8 cellular contexts compared by ENCODE assay signal in genomic region chr9:127608104-127608966, GRCh38. TPM values are rescaled to one million over a fixed set of nuclear protein-coding genes. Genes with fewer than 3 reads are reported as not detected.
A peak's percentile ranks its signal among the peaks of the same experiment; 100 is the strongest.
DNase-seq lines count a peak whose midpoint lies in the region; ATAC-seq and TF ChIP-seq lines count a peak whose summit lies in the region.

No MANE protein-coding gene starts in this region.

- H4K91ac ChIP-seq in IMR-90 (ENCODE audit: insufficient read depth, low read depth, low read length): no peak overlapping the region

- in situ Hi-C loops in IMR-90 (cut with MboI; ENCODE audit: low sequenced_read_pairs): no loop called here

- peak overlapping the region; percentile 71 for H2AK9ac ChIP-seq in IMR-90 (replicated peaks; ENCODE audit: low read depth, low read length, poor library complexity)

- 0 out of 2 replicates have a peak overlapping the region, but pooled peaks have one; percentile 8 for H3K14ac ChIP-seq in IMR-90 (replicated peaks; ENCODE audit: low read depth, low read length)

- no peak overlapping the region for H2BK15ac ChIP-seq in IMR-90 (ENCODE audit: low read depth, low read length)

- no peak overlapping the region for H2BK20ac ChIP-seq in IMR-90 (ENCODE audit: low read depth, low read length)

- TF ChIP-seq POLR2A in IMR-90 (IDR thresholded peaks at IDR 0.05; ENCODE audit: low read depth, low read length): no peak
- no peak for TF ChIP-seq POLR2A in esophagus squamous epithelium (IDR thresholded peaks at IDR 0.05)

- H4K5ac ChIP-seq in IMR-90 (ENCODE audit: low read depth, low read length): no peak overlapping the region

- no peaks in the 10 kb centered on the region for H3K9me3 Mint-ChIP-seq in CD4-positive, alpha-beta memory T cell
- no peaks in the 10 kb centered on the region for H3K9me3 Mint-ChIP-seq in activated T-cell treated with anti-CD3 and anti-CD28 coated beads, Interleukin-2, amount 50 U/mL, for 72 hours
- no peaks in the 10 kb centered on the region for H3K9me3 Mint-ChIP-seq in naive thymus-derived CD4-positive, alpha-beta T cell
- no peaks in the 10 kb centered on the region for H3K9me3 Mint-ChIP-seq in stimulated activated effector memory CD8-positive, alpha-beta T cell treated with anti-CD3 and anti-CD28 coated beads, Interleukin-12 subunit alpha, Interleukin-12 subunit beta, amount 100 ng/mL, for 72 hours

- peaks cover 0 to 7% of the 10 kb centered on the region in 2 experiments for H3K79me1 ChIP-seq in IMR-90 (ENCODE audit: low read depth in 1 of 2, low read length in 2 of 2)

- CTCF ChIA-PET in CD4-positive, alpha-beta memory T cell (lab: Charles Lee; ENCODE audit: partially characterized antibody): interaction anchor here (0.6 to 2.7 kb wide), 5 partner anchors 19 to 313 kb away, joined by 4 to 11 read pairs (median 6); partner anchors contain the start of gene TOR2A
- CTCF ChIA-PET in IMR-90 (lab: Yijun Ruan, JAX) (interaction anchor here (0.6 to 1.2 kb wide), 4 partner anchors 8 to 127 kb away, joined by 3 to 13 read pairs (median 4); partner anchors contain the start of gene TOR2A), PC-3 (lab: Charles Lee) (interaction anchor here (1.1 kb wide), 1 partner anchor 127 kb away, joined by 3 read pairs; the partner anchor contains the start of gene TOR2A)
- CTCF ChIA-PET in naive thymus-derived CD4-positive, alpha-beta T cell (lab: Charles Lee): interaction anchor here (0.6 to 1.3 kb wide), 5 partner anchors 18 to 295 kb away, joined by 3 to 4 read pairs (median 3); no protein-coding TSS in a partner anchor

- no peaks in the 10 kb centered on the region for H3K9me3 ChIP-seq in CD4-positive, alpha-beta memory T cell (ENCODE audit: control insufficient read depth in 1 of 2, low read length in 2 of 2)
- no peaks in the 10 kb centered on the region for H3K9me3 ChIP-seq in IMR-90 (ENCODE audit: control insufficient read depth, insufficient read depth, low read length)
- no peaks in the 10 kb centered on the region for H3K9me3 ChIP-seq in PC-3 (ENCODE audit: low read length)
- H3K9me3 ChIP-seq in esophagus squamous epithelium: no peaks in the 10 kb centered on the region
- H3K9me3 ChIP-seq in naive thymus-derived CD4-positive, alpha-beta T cell (ENCODE audit: control insufficient read depth in 2 of 3, low read length in 3 of 3): no peaks in the 10 kb centered on the region

- WGBS in IMR-90 (ENCODE audit: extremely low coverage in 2 of 2, insufficient read length in 1 of 2), 2 experiments: 11% methylated on average over 21 of the region's 55 CpGs; no CpG with 5 or more reads in 1 of the 2 experiments
- WGBS in esophagus squamous epithelium, 2 donors: 3% methylated on average over 22 to 27 of the region's 55 CpGs

- H3K4me1 Mint-ChIP-seq in CD4-positive, alpha-beta memory T cell: peaks cover 19 to 38% (median 26%) of the 10 kb centered on the region in 4 donors
- peaks cover 28% of the 10 kb centered on the region for H3K4me1 Mint-ChIP-seq in activated T-cell treated with anti-CD3 and anti-CD28 coated beads, Interleukin-2, amount 50 U/mL, for 72 hours (ENCODE audit: low read depth)
- H3K4me1 Mint-ChIP-seq in naive thymus-derived CD4-positive, alpha-beta T cell: peaks cover 25 to 36% (median 29%) of the 10 kb centered on the region in 7 donors
- peaks cover 37% of the 10 kb centered on the region for H3K4me1 Mint-ChIP-seq in stimulated activated effector memory CD8-positive, alpha-beta T cell treated with anti-CD3 and anti-CD28 coated beads, Interleukin-12 subunit alpha, Interleukin-12 subunit beta, amount 100 ng/mL, for 72 hours

- H3K4me2 ChIP-seq in IMR-90 (ENCODE audit: low read depth, low read length) (peak overlapping the region; percentile 56), PC-3 (ENCODE audit: low read length) (peak overlapping the region; percentile 89)

- peak overlapping the region; percentile 82 to 92 (median 88) for H3K4me3 Mint-ChIP-seq in CD4-positive, alpha-beta memory T cell
- H3K4me3 Mint-ChIP-seq in activated T-cell treated with anti-CD3 and anti-CD28 coated beads, Interleukin-2, amount 50 U/mL, for 72 hours: peak overlapping the region; percentile 89 to 92
- H3K4me3 Mint-ChIP-seq in naive thymus-derived CD4-positive, alpha-beta T cell: peak overlapping the region; percentile 88 to 92 (median 90)
- H3K4me3 Mint-ChIP-seq in stimulated activated effector memory CD8-positive, alpha-beta T cell treated with anti-CD3 and anti-CD28 coated beads, Interleukin-12 subunit alpha, Interleukin-12 subunit beta, amount 100 ng/mL, for 72 hours: peak overlapping the region; percentile 72

- no peaks in the 10 kb centered on the region for H3F3A ChIP-seq in PC-3 (ENCODE audit: low read length, unreplicated experiment)

- H3K4me1 ChIP-seq in CD4-positive, alpha-beta memory T cell (ENCODE audit: insufficient read depth, low read length): peaks cover 26% of the 10 kb centered on the region
- H3K4me1 ChIP-seq in IMR-90 (ENCODE audit: control insufficient read depth, insufficient read depth, low read length): peaks cover 11% of the 10 kb centered on the region
- peaks cover 12% of the 10 kb centered on the region; the same call in 1 of the 2 replicates for H3K4me1 ChIP-seq in PC-3 (ENCODE audit: insufficient read depth, low read length)
- peaks cover 11 to 39% (median 12%) of the 10 kb centered on the region in 3 donors for H3K4me1 ChIP-seq in esophagus squamous epithelium
- peaks cover 11 to 13% of the 10 kb centered on the region in 2 donors for H3K4me1 ChIP-seq in naive thymus-derived CD4-positive, alpha-beta T cell (ENCODE audit: control insufficient read depth in 2 of 2, insufficient read depth in 2 of 2, low read length in 2 of 2)

- H3K9ac ChIP-seq in IMR-90 (ENCODE audit: low read depth, low read length): peak overlapping the region; percentile 14; the same call in 1 of the 2 replicates
- peak overlapping the region; percentile 17; the same call in 1 of the 2 replicates for H3K9ac ChIP-seq in PC-3 (ENCODE audit: low read length)

- peak overlapping the region; percentile 31 to 52 for H3K4me3 ChIP-seq in CD4-positive, alpha-beta memory T cell (ENCODE audit: low read length in 2 of 2)
- H3K4me3 ChIP-seq in IMR-90 (ENCODE audit: insufficient read depth, low read depth, low read length) (no peak overlapping the region; the same call in 1 of the 2 replicates), PC-3 (ENCODE audit: low read length) (peak overlapping the region; percentile 62), esophagus squamous epithelium (peak overlapping the region; percentile 17 to 62 (median 36))
- H3K4me3 ChIP-seq in naive thymus-derived CD4-positive, alpha-beta T cell (ENCODE audit: low read length): peak overlapping the region; percentile 72

- H4K20me1 ChIP-seq in IMR-90 (ENCODE audit: insufficient read depth, low read length): peaks cover 12% of the 10 kb centered on the region
- no peaks in the 10 kb centered on the region for H4K20me1 ChIP-seq in PC-3 (ENCODE audit: low read length)

- TF ChIP-seq RAD21 in IMR-90 (IDR thresholded peaks at IDR 0.05; ENCODE audit: low read length): no peak

- TF ChIP-seq CTCF in IMR-90 (conservative IDR thresholded peaks at IDR 0.05; ENCODE audit: low read depth, low read length): no peak
- TF ChIP-seq CTCF in PC-3 (conservative IDR thresholded peaks at IDR 0.05; ENCODE audit: low read depth, low read length): no peak
- no peak for TF ChIP-seq CTCF in esophagus squamous epithelium (IDR thresholded peaks at IDR 0.05)

- H3K18ac ChIP-seq in IMR-90 (ENCODE audit: low read depth, low read length): peak overlapping the region; percentile 12

- BruUV-seq in IMR-90 (replicated peaks; lab: Mats Ljungman, UMichigan) (no TSS peak), PC-3 (replicated peaks; lab: Mats Ljungman, UMichigan) (TSS peak; percentile 64)

- H3K23ac ChIP-seq in IMR-90 (ENCODE audit: low read depth, low read length): peak overlapping the region; percentile 85; the same call in 1 of the 2 replicates

- peak overlapping the region; percentile 78 for H2BK5ac ChIP-seq in IMR-90 (ENCODE audit: low read depth, low read length, poor library complexity, severe bottlenecking)

- peaks cover 0 to 4% of the 10 kb centered on the region in 2 donors for H3K36me3 Mint-ChIP-seq in CD4-positive, alpha-beta memory T cell
- H3K36me3 Mint-ChIP-seq in activated T-cell treated with anti-CD3 and anti-CD28 coated beads, Interleukin-2, amount 50 U/mL, for 72 hours (ENCODE audit: insufficient read depth in 2 of 2): peaks cover 0 to 2% of the 10 kb centered on the region in 2 donors
- H3K36me3 Mint-ChIP-seq in naive thymus-derived CD4-positive, alpha-beta T cell: peaks cover 0 to 2% (median 0%) of the 10 kb centered on the region in 5 donors
- H3K36me3 Mint-ChIP-seq in stimulated activated effector memory CD8-positive, alpha-beta T cell treated with anti-CD3 and anti-CD28 coated beads, Interleukin-12 subunit alpha, Interleukin-12 subunit beta, amount 100 ng/mL, for 72 hours: peaks cover 13% of the 10 kb centered on the region

- H2BK120ac ChIP-seq in IMR-90 (ENCODE audit: low read depth, low read length): peak overlapping the region; percentile 4; the same call in 1 of the 2 replicates

- peak; percentile 78 to 81 (median 79) for DNase-seq in CD4-positive, alpha-beta memory T cell
- DNase-seq in IMR-90 (peak; percentile 38), PC-3 (peak; percentile 82), esophagus squamous epithelium (lab: John Stamatoyannopoulos, UW) (no peak)
- peak; percentile 79 to 82 for DNase-seq in activated T-cell treated with anti-CD3 and anti-CD28 coated beads, Interleukin-2, amount 50 U/mL, for 72 hours
- peak; percentile 68 to 82 (median 78) for DNase-seq in naive thymus-derived CD4-positive, alpha-beta T cell
- DNase-seq in stimulated activated effector memory CD8-positive, alpha-beta T cell treated with anti-CD3 and anti-CD28 coated beads, Interleukin-12 subunit alpha, Interleukin-12 subunit beta, amount 100 ng/mL, for 72 hours (ENCODE audit: low spot score in 2 of 2): peak; percentile 64 to 86

- no peaks in the 10 kb centered on the region for H3K9me2 ChIP-seq in PC-3 (replicated peaks; ENCODE audit: low read length)

- intact Hi-C loops in CD4-positive, alpha-beta memory T cell (cut with micrococcal nuclease): no loop called here
- intact Hi-C loops in IMR-90 (cut with micrococcal nuclease): no loop called here
- intact Hi-C loops in PC-3 (cut with micrococcal nuclease): no loop called here
- intact Hi-C loops in esophagus squamous epithelium (cut with DNase I): loop anchor here (5.0 kb wide), 1 partner anchor 114 kb away; no protein-coding TSS in a partner anchor
- intact Hi-C loops in naive thymus-derived CD4-positive, alpha-beta T cell (cut with micrococcal nuclease): no loop called here

- H2AK5ac ChIP-seq in IMR-90 (ENCODE audit: low read depth, low read length): peak overlapping the region; percentile 20; the same call in 1 of the 2 replicates

- POLR2A ChIA-PET in CD4-positive, alpha-beta memory T cell (lab: Charles Lee; ENCODE audit: partially characterized antibody): interaction anchor here (0.7 to 2.5 kb wide), 12 partner anchors 29 to 520 kb away, joined by 3 to 12 read pairs (median 3); partner anchors contain the start of genes CDK9, LRSAM1, PTRH1 and RPL12
- POLR2A ChIA-PET in IMR-90 (lab: Charles Lee; ENCODE audit: unreplicated experiment): no interaction called here
- POLR2A ChIA-PET in PC-3 (lab: Charles Lee; ENCODE audit: unreplicated experiment): interaction anchor here (0.9 kb wide), 1 partner anchor 126 kb away, joined by 3 read pairs; no protein-coding TSS in a partner anchor
- POLR2A ChIA-PET in naive thymus-derived CD4-positive, alpha-beta T cell (lab: Charles Lee): interaction anchor here (0.5 to 1.1 kb wide), 4 partner anchors 17 to 298 kb away, joined by 3 read pairs; partner anchors contain the start of gene TOR2A

- H3K9me1 ChIP-seq in IMR-90 (ENCODE audit: insufficient read depth, low read length): no peaks in the 10 kb centered on the region; the same call in 1 of the 2 replicates

- dilution Hi-C loops in IMR-90 (cut with HindIII; ENCODE audit: low sequenced_read_pairs, unreplicated experiment): no loop called here

- peaks cover 4 to 8% of the 10 kb centered on the region in 2 donors for H3K27me3 Mint-ChIP-seq in CD4-positive, alpha-beta memory T cell
- peaks cover 29% of the 10 kb centered on the region for H3K27me3 Mint-ChIP-seq in activated T-cell treated with anti-CD3 and anti-CD28 coated beads, Interleukin-2, amount 50 U/mL, for 72 hours (ENCODE audit: low read depth)
- peaks cover 0 to 25% (median 11%) of the 10 kb centered on the region in 5 donors for H3K27me3 Mint-ChIP-seq in naive thymus-derived CD4-positive, alpha-beta T cell

- no peak overlapping the region for H3K56ac ChIP-seq in IMR-90 (ENCODE audit: extremely low read depth, insufficient read depth, low read length)

- no peaks in the 10 kb centered on the region for H3K36me3 ChIP-seq in CD4-positive, alpha-beta memory T cell (ENCODE audit: insufficient read depth, low read length)
- H3K36me3 ChIP-seq in IMR-90 (ENCODE audit: control insufficient read depth, insufficient read depth, low read length) (no peaks in the 10 kb centered on the region), PC-3 (ENCODE audit: low read depth, low read length) (no peaks in the 10 kb centered on the region), esophagus squamous epithelium (no peaks in the 10 kb centered on the region)
- no peaks in the 10 kb centered on the region for H3K36me3 ChIP-seq in naive thymus-derived CD4-positive, alpha-beta T cell (ENCODE audit: control insufficient read depth in 2 of 3, insufficient read depth in 3 of 3, low read length in 3 of 3)

- peaks cover 4% of the 10 kb centered on the region for H3K27me3 ChIP-seq in CD4-positive, alpha-beta memory T cell (ENCODE audit: insufficient read depth, low read length)
- H3K27me3 ChIP-seq in IMR-90 (ENCODE audit: control insufficient read depth, insufficient read depth, low read length): no peaks in the 10 kb centered on the region
- no peaks in the 10 kb centered on the region for H3K27me3 ChIP-seq in PC-3 (ENCODE audit: low read length)
- peaks cover 0 to 40% (median 2%) of the 10 kb centered on the region in 4 donors for H3K27me3 ChIP-seq in esophagus squamous epithelium
- no peaks in the 10 kb centered on the region for H3K27me3 ChIP-seq in naive thymus-derived CD4-positive, alpha-beta T cell (ENCODE audit: control insufficient read depth in 2 of 2, insufficient read depth in 2 of 2, low read length in 2 of 2)

- peak overlapping the region; percentile 55 for H3K4ac ChIP-seq in IMR-90 (ENCODE audit: low read depth, low read length)

- peaks cover 5% of the 10 kb centered on the region for H3K79me2 ChIP-seq in PC-3 (ENCODE audit: low read length)

- H3K27ac ChIP-seq in CD4-positive, alpha-beta memory T cell (ENCODE audit: low read depth, low read length): peak overlapping the region; percentile 31
- H3K27ac ChIP-seq in IMR-90 (ENCODE audit: insufficient read depth, low read length): peak overlapping the region; percentile 51; the same call in 1 of the 2 replicates
- no peak overlapping the region for H3K27ac ChIP-seq in PC-3 (ENCODE audit: low read length)
- H3K27ac ChIP-seq in esophagus squamous epithelium: peak overlapping the region in 1 of 4 donors; percentile 42
- H3K27ac ChIP-seq in naive thymus-derived CD4-positive, alpha-beta T cell (ENCODE audit: low read depth, low read length): peak overlapping the region; percentile 56

- H4K8ac ChIP-seq in IMR-90 (ENCODE audit: low read depth in 2 of 2, low read length in 2 of 2): 0 out of 4 replicates have a peak overlapping the region, but pooled peaks of 1 of the 2 experiments have one; percentile 16

- ATAC-seq in IMR-90 (ENCODE audit: low read depth) (no peak), PC-3 (peak; percentile 66), HG03571 (IDR thresholded peaks at IDR 0.05; ENCODE audit: unreplicated experiment) (no peak)
- peak; percentile 63 to 71 for ATAC-seq in activated T-cell treated with anti-CD3 and anti-CD28 coated beads, Interleukin-2, amount 50 U/mL, for 72 hours (replicated peaks in 1 of 2)
- peak; percentile 59 for ATAC-seq in naive thymus-derived CD4-positive, alpha-beta T cell
- peak; percentile 70 for ATAC-seq in stimulated activated effector memory CD8-positive, alpha-beta T cell treated with anti-CD3 and anti-CD28 coated beads, Interleukin-12 subunit alpha, Interleukin-12 subunit beta, amount 100 ng/mL, for 72 hours

- peak overlapping the region; percentile 55 to 91 (median 77) for H3K27ac Mint-ChIP-seq in CD4-positive, alpha-beta memory T cell
- H3K27ac Mint-ChIP-seq in activated T-cell treated with anti-CD3 and anti-CD28 coated beads, Interleukin-2, amount 50 U/mL, for 72 hours: peak overlapping the region; percentile 42
- peak overlapping the region; percentile 46 to 90 (median 83) for H3K27ac Mint-ChIP-seq in naive thymus-derived CD4-positive, alpha-beta T cell
- peak overlapping the region; percentile 29 for H3K27ac Mint-ChIP-seq in stimulated activated effector memory CD8-positive, alpha-beta T cell treated with anti-CD3 and anti-CD28 coated beads, Interleukin-12 subunit alpha, Interleukin-12 subunit beta, amount 100 ng/mL, for 72 hours

- H2AFZ ChIP-seq in IMR-90 (replicated peaks; ENCODE audit: low read length, poor library complexity) (peak overlapping the region; percentile 84), PC-3 (ENCODE audit: low read length) (peak overlapping the region; percentile 83)

RNA-seq across cellular contexts. Expression of gene STXBP1, which starts 3.7 kb away (rescaled TPM):
- total RNA-seq in CD4-positive, alpha-beta memory T cell: 10 to 100 TPM; 19.9 to 20.9 TPM
- polyA plus RNA-seq in CD4-positive, alpha-beta memory T cell: 1 to 10 TPM; 4.8 to 5.5 TPM
- total RNA-seq in IMR-90 (2012; rRNA removed) (15.8 and 18.9 TPM in 2 replicates), PC-3 (2014; rRNA removed) (9.1 and 12.2 TPM in 2 replicates), esophagus squamous epithelium (10 to 100 TPM in 2 of 4 donors, 1 to 10 TPM in 2; 4.7 to 36.1 (median 12.2) TPM)
- polyA plus RNA-seq in IMR-90 (2012; rRNA removed): 21.7 and 22.6 TPM in 2 replicates
- polyA plus RNA-seq in IMR-90 (2012; cell fraction: cytosol; rRNA removed): 17.5 and 24.5 TPM in 2 replicates
- polyA plus RNA-seq in IMR-90 (2012; cell fraction: nucleus; rRNA removed; ENCODE audit: low replicate concordance): 26.3 and 44.5 TPM in 2 replicates
- total RNA-seq in activated T-cell treated with anti-CD3 and anti-CD28 coated beads, Interleukin-2, amount 50 U/mL, for 72 hours: 10 to 100 TPM; 14.5 to 26.6 TPM
- 10 to 100 TPM in 4 of 5 experiments, 1 to 10 TPM in 1; 6.7 to 17.8 (median 14.1) TPM for total RNA-seq in naive thymus-derived CD4-positive, alpha-beta T cell
- polyA plus RNA-seq in naive thymus-derived CD4-positive, alpha-beta T cell: 1 to 10 TPM; 3.0 to 3.3 TPM

Comparison
In these comparisons a context has a peak if more than half of its experiments do, and no peak if none do; other contexts are left out.
1. H3K27ac Mint-ChIP-seq: peak in every context shown above with its lines; median percentile 83 in naive thymus-derived CD4-positive, alpha-beta T cell; 77 in CD4-positive, alpha-beta memory T cell; 42 in activated T-cell treated with anti-CD3 and anti-CD28 coated beads, Interleukin-2, amount 50 U/mL, for 72 hours; 29 in stimulated activated effector memory CD8-positive, alpha-beta T cell treated with anti-CD3 and anti-CD28 coated beads, Interleukin-12 subunit alpha, Interleukin-12 subunit beta, amount 100 ng/mL, for 72 hours.
2. ATAC-seq: peak in PC-3 (single experiment), activated T-cell treated with anti-CD3 and anti-CD28 coated beads, Interleukin-2, amount 50 U/mL, for 72 hours (2 of 2), naive thymus-derived CD4-positive, alpha-beta T cell (single experiment) and stimulated activated effector memory CD8-positive, alpha-beta T cell treated with anti-CD3 and anti-CD28 coated beads, Interleukin-12 subunit alpha, Interleukin-12 subunit beta, amount 100 ng/mL, for 72 hours (single experiment); none in IMR-90 (single experiment) and HG03571 (single experiment).
3. Peak in every context shown above with its lines, with median percentiles within 50 percentile points of each other: H3K4me3 Mint-ChIP-seq.